In the genomic region with DNA sequence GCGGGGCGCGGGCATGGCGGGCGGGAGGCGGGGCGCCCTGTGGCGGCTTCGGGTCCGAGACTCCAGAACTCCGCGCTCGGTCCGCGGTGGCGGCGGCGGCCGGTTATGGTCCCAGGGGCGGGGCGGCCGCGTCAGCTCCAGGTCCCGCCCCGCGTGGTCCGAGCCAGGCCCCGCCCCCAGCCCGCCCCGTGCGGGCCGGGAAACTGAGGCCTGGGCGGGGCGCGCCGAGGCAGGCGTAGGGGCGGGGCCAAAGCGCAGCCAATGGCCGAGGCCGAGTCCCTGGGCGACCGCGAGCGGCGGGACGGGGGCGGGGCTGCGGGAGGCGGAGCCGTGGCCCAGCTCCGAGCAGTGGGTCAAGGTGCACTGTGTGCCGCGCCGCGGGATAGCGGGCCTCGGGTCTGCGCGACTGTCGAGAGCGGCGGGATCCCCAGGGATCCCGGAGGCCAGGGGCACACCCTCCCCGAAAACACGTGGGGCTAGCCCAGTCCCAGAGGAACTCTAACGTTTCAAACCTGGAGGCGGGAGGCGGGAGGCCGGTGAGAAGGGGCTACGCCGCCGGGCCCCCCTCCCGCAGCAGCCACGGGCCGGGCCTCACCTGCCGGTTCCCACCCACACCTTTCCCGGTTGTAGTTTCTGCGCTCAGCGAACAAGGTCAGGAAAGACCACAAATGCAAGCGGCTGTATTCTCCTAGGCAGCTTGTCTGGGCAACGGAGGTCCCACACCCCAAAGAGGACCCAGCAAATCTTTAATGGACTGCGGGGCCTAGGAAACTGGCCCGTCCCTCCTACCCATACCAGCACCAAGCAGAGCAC, we compare ENCODE assay signal across 8 cellular contexts. TPM values are rescaled to one million over a fixed set of nuclear protein-coding genes. Genes with fewer than 3 reads are reported as not detected.
A peak's percentile ranks its signal among the peaks of the same experiment; 100 is the strongest.
DNase-seq lines count a peak whose midpoint lies in the region; ATAC-seq and TF ChIP-seq lines count a peak whose summit lies in the region.

A gene (minus strand): TSS at position 78 of the 813 bp plus-strand sequence. CDS start 63 bp downstream, at position 15.

- CTCF ChIA-PET in naive thymus-derived CD4-positive, alpha-beta T cell (lab: Charles Lee), result interaction anchor here (0.8 kb wide), 1 partner anchor 68 kb away, joined by 3 read pairs; no protein-coding TSS in a partner anchor

- TF ChIP-seq CTCF in fibroblast of lung (conservative IDR thresholded peaks at IDR 0.05 in 1 of 2, IDR thresholded peaks at IDR 0.05 in 1 of 2; ENCODE audit: low read depth in 1 of 2, low read length in 2 of 2), result no peak

- ATAC-seq in GM21576 (IDR thresholded peaks at IDR 0.05; ENCODE audit: unreplicated experiment), result peak; percentile 53
- ATAC-seq in naive thymus-derived CD4-positive, alpha-beta T cell, result peak; percentile 82
- ATAC-seq in stimulated activated memory B cell treated with anti-CD40 and anti-IgM and Interleukin-4, amounts not matched to agents 10 μg/mL and 1 μg/mL and 100 μg/mL, for 72 hours, result peak; percentile 86

- H3K4me2 ChIP-seq in fibroblast of lung (ENCODE audit: extremely low read depth, insufficient read depth, low read length), result peak within 1 kb of the TSS; percentile 90

- H3K4me1 ChIP-seq in fibroblast of lung (ENCODE audit: control insufficient read depth, extremely low read depth, insufficient read depth, low read length), result peaks cover 21% of the 10 kb centered on the region
- H3K4me1 ChIP-seq in naive thymus-derived CD4-positive, alpha-beta T cell (ENCODE audit: control insufficient read depth in 2 of 2, insufficient read depth in 2 of 2, low read length in 2 of 2), result peaks cover 7 to 9% of the 10 kb centered on the region in 2 donors

- DNase-seq in DMS153 treated with DMSO at 0.1 percent for 48 hours (lab: John Stamatoyannopoulos, UW; ENCODE audit: unreplicated experiment) (peak; percentile 88), RKO (ENCODE audit: low spot score) (peak; percentile 84), fibroblast of lung (ENCODE audit: low read depth in 2 of 2) (peak; percentile 76 to 82)
- peak; percentile 51 to 79 for DNase-seq in activated T-helper 1 cell treated with anti-CD3 and anti-CD28 coated beads, Interleukin-2, amount 50 U/mL, for 16 hours (ENCODE audit: low read depth in 1 of 2, low spot score in 1 of 2)
- DNase-seq in naive thymus-derived CD4-positive, alpha-beta T cell, result peak in 8 of 9 donors; percentile 42 to 96 (median 49)

- H3K4me1 Mint-ChIP-seq in naive thymus-derived CD4-positive, alpha-beta T cell, result peaks cover 13 to 28% (median 23%) of the 10 kb centered on the region in 7 donors
- peaks cover 62% of the 10 kb centered on the region for H3K4me1 Mint-ChIP-seq in stimulated activated memory B cell treated with anti-CD40 and anti-IgM and Interleukin-4, amounts not matched to agents 10 μg/mL and 1 μg/mL and 100 μg/mL, for 72 hours

- H3K9ac ChIP-seq in fibroblast of lung (ENCODE audit: insufficient read depth, low read length), result peak within 1 kb of the TSS; percentile 86

- POLR2A ChIA-PET in naive thymus-derived CD4-positive, alpha-beta T cell (lab: Charles Lee), result interaction anchor here (0.8 to 1.5 kb wide), 4 partner anchors 10 to 90 kb away, joined by 3 to 5 read pairs (median 3); a partner anchor contains a TSS

- no peaks in the 10 kb centered on the region for H3K27me3 Mint-ChIP-seq in naive thymus-derived CD4-positive, alpha-beta T cell
- H3K27me3 Mint-ChIP-seq in stimulated activated memory B cell treated with anti-CD40 and anti-IgM and Interleukin-4, amounts not matched to agents 10 μg/mL and 1 μg/mL and 100 μg/mL, for 72 hours, result no peaks in the 10 kb centered on the region

- TF ChIP-seq RAD21 in Ishikawa (IDR thresholded peaks at IDR 0.05; ENCODE audit: low read depth), result no peak

- no peak for TF ChIP-seq EP300 in Ishikawa (IDR thresholded peaks at IDR 0.05; ENCODE audit: borderline replicate concordance)

- peak within 1 kb of the TSS; percentile 83 to 92 (median 86) for H3K4me3 Mint-ChIP-seq in naive thymus-derived CD4-positive, alpha-beta T cell
- peak within 1 kb of the TSS; percentile 79 for H3K4me3 Mint-ChIP-seq in stimulated activated memory B cell treated with anti-CD40 and anti-IgM and Interleukin-4, amounts not matched to agents 10 μg/mL and 1 μg/mL and 100 μg/mL, for 72 hours

- H3K27ac Mint-ChIP-seq in naive thymus-derived CD4-positive, alpha-beta T cell, result peak within 1 kb of the TSS; percentile 31 to 92 (median 85)
- peak within 1 kb of the TSS; percentile 61 for H3K27ac Mint-ChIP-seq in stimulated activated memory B cell treated with anti-CD40 and anti-IgM and Interleukin-4, amounts not matched to agents 10 μg/mL and 1 μg/mL and 100 μg/mL, for 72 hours

- intact Hi-C loops in naive thymus-derived CD4-positive, alpha-beta T cell (cut with micrococcal nuclease), result loop anchor here (1.0 to 5.0 kb wide), 11 partner anchors 35 to 540 kb away; a partner anchor contains a TSS

- peak within 1 kb of the TSS; percentile 50 to 83 (median 74) for H3K4me3 ChIP-seq in fibroblast of lung (replicated peaks in 1 of 4; ENCODE audit: control extremely low read depth in 1 of 4, insufficient read depth in 1 of 4, low read depth in 3 of 4, low read length in 4 of 4)
- peak within 1 kb of the TSS; percentile 58 for H3K4me3 ChIP-seq in naive thymus-derived CD4-positive, alpha-beta T cell (ENCODE audit: low read length)

- H3K9me3 Mint-ChIP-seq in naive thymus-derived CD4-positive, alpha-beta T cell, result no peaks in the 10 kb centered on the region
- no peaks in the 10 kb centered on the region for H3K9me3 Mint-ChIP-seq in stimulated activated memory B cell treated with anti-CD40 and anti-IgM and Interleukin-4, amounts not matched to agents 10 μg/mL and 1 μg/mL and 100 μg/mL, for 72 hours

- H3K36me3 ChIP-seq in fibroblast of lung (ENCODE audit: control insufficient read depth, insufficient read depth, low read length), result peaks cover 11% of the 10 kb centered on the region
- H3K36me3 ChIP-seq in naive thymus-derived CD4-positive, alpha-beta T cell (ENCODE audit: control insufficient read depth in 2 of 3, insufficient read depth in 3 of 3, low read length in 3 of 3), result no peaks in the 10 kb centered on the region

- H3K79me2 ChIP-seq in fibroblast of lung (ENCODE audit: control insufficient read depth, insufficient read depth, low read length), result peaks cover 26% of the 10 kb centered on the region

- H3K27ac ChIP-seq in fibroblast of lung (ENCODE audit: insufficient read depth, low read length), result peak within 1 kb of the TSS; percentile 82
- peak within 1 kb of the TSS; percentile 63 for H3K27ac ChIP-seq in naive thymus-derived CD4-positive, alpha-beta T cell (ENCODE audit: low read depth, low read length)

- no peaks in the 10 kb centered on the region for H3K36me3 Mint-ChIP-seq in naive thymus-derived CD4-positive, alpha-beta T cell
- H3K36me3 Mint-ChIP-seq in stimulated activated memory B cell treated with anti-CD40 and anti-IgM and Interleukin-4, amounts not matched to agents 10 μg/mL and 1 μg/mL and 100 μg/mL, for 72 hours, result no peaks in the 10 kb centered on the region

- H4K20me1 ChIP-seq in fibroblast of lung (ENCODE audit: control insufficient read depth, extremely low read depth, insufficient read depth, low read length), result no peaks in the 10 kb centered on the region

- H2AFZ ChIP-seq in fibroblast of lung (ENCODE audit: low read length), result peak within 1 kb of the TSS; percentile 56

- no peaks in the 10 kb centered on the region for H3K27me3 ChIP-seq in fibroblast of lung (ENCODE audit: control insufficient read depth, insufficient read depth, low read length)
- no peaks in the 10 kb centered on the region for H3K27me3 ChIP-seq in naive thymus-derived CD4-positive, alpha-beta T cell (ENCODE audit: control insufficient read depth in 2 of 2, insufficient read depth in 2 of 2, low read length in 2 of 2)

- H3K9me3 ChIP-seq in fibroblast of lung (ENCODE audit: control insufficient read depth, insufficient read depth, low read depth, low read length), result no peaks in the 10 kb centered on the region
- H3K9me3 ChIP-seq in naive thymus-derived CD4-positive, alpha-beta T cell (ENCODE audit: control insufficient read depth in 2 of 3, low read length in 3 of 3), result no peaks in the 10 kb centered on the region

TF ChIP-seq in Ishikawa, 13 proteins besides CTCF, POLR2A, EP300 and RAD21 (continues in another document):
- TF ChIP-seq, protein P1, sequence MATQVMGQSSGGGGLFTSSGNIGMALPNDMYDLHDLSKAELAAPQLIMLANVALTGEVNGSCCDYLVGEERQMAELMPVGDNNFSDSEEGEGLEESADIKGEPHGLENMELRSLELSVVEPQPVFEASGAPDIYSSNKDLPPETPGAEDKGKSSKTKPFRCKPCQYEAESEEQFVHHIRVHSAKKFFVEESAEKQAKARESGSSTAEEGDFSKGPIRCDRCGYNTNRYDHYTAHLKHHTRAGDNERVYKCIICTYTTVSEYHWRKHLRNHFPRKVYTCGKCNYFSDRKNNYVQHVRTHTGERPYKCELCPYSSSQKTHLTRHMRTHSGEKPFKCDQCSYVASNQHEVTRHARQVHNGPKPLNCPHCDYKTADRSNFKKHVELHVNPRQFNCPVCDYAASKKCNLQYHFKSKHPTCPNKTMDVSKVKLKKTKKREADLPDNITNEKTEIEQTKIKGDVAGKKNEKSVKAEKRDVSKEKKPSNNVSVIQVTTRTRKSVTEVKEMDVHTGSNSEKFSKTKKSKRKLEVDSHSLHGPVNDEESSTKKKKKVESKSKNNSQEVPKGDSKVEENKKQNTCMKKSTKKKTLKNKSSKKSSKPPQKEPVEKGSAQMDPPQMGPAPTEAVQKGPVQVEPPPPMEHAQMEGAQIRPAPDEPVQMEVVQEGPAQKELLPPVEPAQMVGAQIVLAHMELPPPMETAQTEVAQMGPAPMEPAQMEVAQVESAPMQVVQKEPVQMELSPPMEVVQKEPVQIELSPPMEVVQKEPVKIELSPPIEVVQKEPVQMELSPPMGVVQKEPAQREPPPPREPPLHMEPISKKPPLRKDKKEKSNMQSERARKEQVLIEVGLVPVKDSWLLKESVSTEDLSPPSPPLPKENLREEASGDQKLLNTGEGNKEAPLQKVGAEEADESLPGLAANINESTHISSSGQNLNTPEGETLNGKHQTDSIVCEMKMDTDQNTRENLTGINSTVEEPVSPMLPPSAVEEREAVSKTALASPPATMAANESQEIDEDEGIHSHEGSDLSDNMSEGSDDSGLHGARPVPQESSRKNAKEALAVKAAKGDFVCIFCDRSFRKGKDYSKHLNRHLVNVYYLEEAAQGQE (IDR thresholded peaks at IDR 0.05; ENCODE audit: low read depth), result no peak
- TF ChIP-seq TEAD4 (IDR thresholded peaks at IDR 0.05), result no peak
- no peak for TF ChIP-seq EGR1 (IDR thresholded peaks at IDR 0.05)
- TF ChIP-seq, protein P2, sequence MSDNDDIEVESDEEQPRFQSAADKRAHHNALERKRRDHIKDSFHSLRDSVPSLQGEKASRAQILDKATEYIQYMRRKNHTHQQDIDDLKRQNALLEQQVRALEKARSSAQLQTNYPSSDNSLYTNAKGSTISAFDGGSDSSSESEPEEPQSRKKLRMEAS (IDR thresholded peaks at IDR 0.05), result peak; percentile 26; the same call in 1 of the 2 replicates
- TF ChIP-seq FOXM1 (IDR thresholded peaks at IDR 0.05; ENCODE audit: borderline replicate concordance, low read depth), result no peak
- no peak for TF ChIP-seq CEBPB (IDR thresholded peaks at IDR 0.05)

RNA-seq across cellular contexts. Expression of the gene that starts here (rescaled TPM):
- 72.2 and 161 TPM in 2 replicates for total RNA-seq in fibroblast of lung
- polyA plus RNA-seq in fibroblast of lung, result 44.3 and 56.1 TPM in 2 replicates
- polyA plus RNA-seq in fibroblast of lung (2012), result 128 and 154 TPM in 2 replicates
- 154 and 206 TPM in 2 replicates for polyA minus RNA-seq in fibroblast of lung (ENCODE audit: low replicate concordance)
- total RNA-seq in naive thymus-derived CD4-positive, alpha-beta T cell, result 10 to 100 TPM; 19.3 to 34.0 (median 30.7) TPM
- polyA plus RNA-seq in naive thymus-derived CD4-positive, alpha-beta T cell, result 10 to 100 TPM; 39.4 to 66.5 TPM

Comparison
In these comparisons a context has a peak if more than half of its experiments do, and no peak if none do; other contexts are left out.
1. Peak in every context shown above with its lines: DNase-seq, ATAC-seq, H3K4me3 ChIP-seq and H3K27ac ChIP-seq.